Comparison of ENCODE assay signal across 2 cellular contexts in the genomic region with DNA sequence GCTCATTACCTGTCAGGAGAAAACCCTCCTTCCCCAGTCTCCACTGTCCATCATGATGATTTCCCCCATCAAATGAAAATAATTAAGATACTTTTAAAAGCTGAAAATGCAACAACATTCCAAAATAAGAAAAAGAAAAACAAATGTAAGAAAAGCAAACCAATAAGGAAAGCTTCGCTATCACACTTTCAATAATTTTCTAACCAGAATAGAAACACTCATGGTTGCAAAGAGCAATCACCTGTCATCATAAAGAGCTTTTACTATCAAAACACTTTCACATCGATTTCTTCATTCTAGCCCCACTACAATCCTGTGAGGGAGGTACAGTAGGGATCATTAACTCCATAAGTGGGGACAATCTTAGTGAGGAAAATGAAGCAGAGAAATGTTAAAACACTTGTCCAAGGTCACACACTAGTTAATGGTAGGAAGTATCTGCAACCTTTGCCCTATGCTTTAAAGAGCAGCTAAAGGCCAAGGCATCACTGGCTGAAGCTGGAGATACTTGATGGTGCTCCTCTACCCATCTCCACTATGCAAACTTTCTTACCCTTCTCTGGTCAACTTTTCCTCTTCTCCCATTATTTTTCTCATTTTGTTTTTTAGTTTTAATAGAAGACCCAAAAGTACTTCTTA.
TF ChIP-seq lines count a peak whose summit lies in the region.

No MANE protein-coding gene starts in this region.

TF ChIP-seq in IMR-90, 13 proteins besides CTCF, POLR2A, EP300 and RAD21:
- TF ChIP-seq MAFK (IDR thresholded peaks at IDR 0.05; ENCODE audit: low read depth, low read length), result no peak

TF ChIP-seq in neural cell, 6 proteins besides CTCF, POLR2A, EP300 and RAD21:
- TF ChIP-seq SMC3 (conservative IDR thresholded peaks at IDR 0.05; ENCODE audit: poor library complexity) (no peak), MXI1 (conservative IDR thresholded peaks at IDR 0.05; ENCODE audit: poor library complexity, severe bottlenecking) (no peak), EZH2 (IDR thresholded peaks at IDR 0.05; ENCODE audit: borderline replicate concordance, insufficient read depth, low read length, poor library complexity, severe bottlenecking) (no peak), TAF1 (IDR thresholded peaks at IDR 0.05; ENCODE audit: low read depth) (no peak), POLR2AphosphoS5 (IDR thresholded peaks at IDR 0.05) (no peak)
- TF ChIP-seq, protein P1, sequence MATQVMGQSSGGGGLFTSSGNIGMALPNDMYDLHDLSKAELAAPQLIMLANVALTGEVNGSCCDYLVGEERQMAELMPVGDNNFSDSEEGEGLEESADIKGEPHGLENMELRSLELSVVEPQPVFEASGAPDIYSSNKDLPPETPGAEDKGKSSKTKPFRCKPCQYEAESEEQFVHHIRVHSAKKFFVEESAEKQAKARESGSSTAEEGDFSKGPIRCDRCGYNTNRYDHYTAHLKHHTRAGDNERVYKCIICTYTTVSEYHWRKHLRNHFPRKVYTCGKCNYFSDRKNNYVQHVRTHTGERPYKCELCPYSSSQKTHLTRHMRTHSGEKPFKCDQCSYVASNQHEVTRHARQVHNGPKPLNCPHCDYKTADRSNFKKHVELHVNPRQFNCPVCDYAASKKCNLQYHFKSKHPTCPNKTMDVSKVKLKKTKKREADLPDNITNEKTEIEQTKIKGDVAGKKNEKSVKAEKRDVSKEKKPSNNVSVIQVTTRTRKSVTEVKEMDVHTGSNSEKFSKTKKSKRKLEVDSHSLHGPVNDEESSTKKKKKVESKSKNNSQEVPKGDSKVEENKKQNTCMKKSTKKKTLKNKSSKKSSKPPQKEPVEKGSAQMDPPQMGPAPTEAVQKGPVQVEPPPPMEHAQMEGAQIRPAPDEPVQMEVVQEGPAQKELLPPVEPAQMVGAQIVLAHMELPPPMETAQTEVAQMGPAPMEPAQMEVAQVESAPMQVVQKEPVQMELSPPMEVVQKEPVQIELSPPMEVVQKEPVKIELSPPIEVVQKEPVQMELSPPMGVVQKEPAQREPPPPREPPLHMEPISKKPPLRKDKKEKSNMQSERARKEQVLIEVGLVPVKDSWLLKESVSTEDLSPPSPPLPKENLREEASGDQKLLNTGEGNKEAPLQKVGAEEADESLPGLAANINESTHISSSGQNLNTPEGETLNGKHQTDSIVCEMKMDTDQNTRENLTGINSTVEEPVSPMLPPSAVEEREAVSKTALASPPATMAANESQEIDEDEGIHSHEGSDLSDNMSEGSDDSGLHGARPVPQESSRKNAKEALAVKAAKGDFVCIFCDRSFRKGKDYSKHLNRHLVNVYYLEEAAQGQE (IDR thresholded peaks at IDR 0.05; ENCODE audit: borderline replicate concordance), result no peak
